Comparison of ENCODE assay signal across 12 cellular contexts in genomic region chr17:43015579-43015978, GRCh38. TPM values are rescaled to one million over a fixed set of nuclear protein-coding genes. Genes with fewer than 3 reads are reported as not detected.
DNase-seq lines count a peak whose midpoint lies in the region; ATAC-seq and TF ChIP-seq lines count a peak whose summit lies in the region.
"Had no signal": no experiment of that assay in that cellular context is flagged by ENCODE, and none has a peak within 500 bp of the region (broad histone marks: within the 10 kb centered on the region; RNA-seq: fewer than 3 reads in every experiment).

No MANE protein-coding gene starts in this region.

- H3K27ac Mint-ChIP-seq in T-helper 17 cell (peak overlapping the region; percentile 84), mesothelial cell of epicardium (peak overlapping the region; percentile 11)
- H3K27ac Mint-ChIP-seq: T-helper 1 cell treated with Interleukin-12 subunit alpha and Interleukin-12 subunit beta and Interleukin-4 antibody, amounts not matched to agents 30 μg/mL and 1 μg/mL, for 36 hours had no signal

- ATAC-seq in T-helper 17 cell = no peak
- peak; percentile 35 for ATAC-seq in esophagus mucosa
- no peak for ATAC-seq in GM21390 (IDR thresholded peaks at IDR 0.05; ENCODE audit: unreplicated experiment)

- peaks cover 2% of the 10 kb centered on the region for H3K36me3 Mint-ChIP-seq in T-helper 17 cell (ENCODE audit: low read depth)
- peaks cover 7% of the 10 kb centered on the region for H3K36me3 Mint-ChIP-seq in mesothelial cell of epicardium

- H3K27me3 ChIP-seq in thyroid gland = no peaks in the 10 kb centered on the region

- WGBS in thyroid gland, 2 donors = 66 to 75% methylated on average over 8 to 9 of the region's 9 CpGs

- H3K4me1 ChIP-seq in thyroid gland = peaks cover 0 to 50% of the 10 kb centered on the region in 2 donors

- no peak for DNase-seq in T-helper 17 cell
- no peak for DNase-seq in mesothelial cell of epicardium (ENCODE audit: low spot score in 2 of 2, unreplicated experiment in 2 of 2)
- peak; percentile 25 to 33 for DNase-seq in thyroid gland
- no peak for DNase-seq in inferior parietal cortex (ENCODE audit: extremely low spot score)
- DNase-seq in islet precursor cell = no peak
- no peak for DNase-seq in activated CD4-positive, alpha-beta T cell treated with anti-CD3 and anti-CD28 coated beads, Interleukin-2, amount 50 U/mL, for 4 hours
- DNase-seq: activated CD8-positive, alpha-beta memory T cell treated with anti-CD3 and anti-CD28 coated beads, Interleukin-2, amount 50 U/mL, for 4 hours; NCI-H1417 treated with DMSO at 0.1 percent for 48 hours had no signal

- no peak overlapping the region for H3K4me3 ChIP-seq in thyroid gland (replicated peaks in 1 of 3)

- TF ChIP-seq CTCF in mesothelial cell of epicardium (IDR thresholded peaks at IDR 0.05; ENCODE audit: unreplicated experiment) = no peak
- no peak for TF ChIP-seq CTCF in thyroid gland (IDR thresholded peaks at IDR 0.05)

- H3K36me3 ChIP-seq in thyroid gland = peaks cover 11 to 37% of the 10 kb centered on the region in 2 donors

- H3K4me1 Mint-ChIP-seq in T-helper 17 cell = peaks cover 27% of the 10 kb centered on the region
- H3K4me1 Mint-ChIP-seq in mesothelial cell of epicardium = peaks cover 25% of the 10 kb centered on the region

- no peaks in the 10 kb centered on the region for H3K9me3 Mint-ChIP-seq in mesothelial cell of epicardium
- H3K9me3 Mint-ChIP-seq: stimulated activated naive CD8-positive, alpha-beta T cell treated with anti-CD3 and anti-CD28 coated beads, Interleukin-15, Interleukin-2, amounts not matched to agents 100 ng/mL and 50 ng/mL, for 24 hours; T-helper 1 cell treated with Interleukin-12 subunit alpha and Interleukin-12 subunit beta and Interleukin-4 antibody, amounts not matched to agents 30 μg/mL and 1 μg/mL, for 36 hours had no signal

- H3K27ac ChIP-seq in thyroid gland = peak overlapping the region in 2 of 3 donors; percentile 49 to 64

- no peak overlapping the region for H3K4me3 Mint-ChIP-seq in T-helper 17 cell
- no peak overlapping the region for H3K4me3 Mint-ChIP-seq in mesothelial cell of epicardium
- H3K4me3 Mint-ChIP-seq: stimulated activated naive CD8-positive, alpha-beta T cell treated with anti-CD3 and anti-CD28 coated beads, Interleukin-15, Interleukin-2, amounts not matched to agents 100 ng/mL and 50 ng/mL, for 24 hours; T-helper 1 cell treated with Interleukin-12 subunit alpha and Interleukin-12 subunit beta and Interleukin-4 antibody, amounts not matched to agents 30 μg/mL and 1 μg/mL, for 36 hours had no signal

- no peaks in the 10 kb centered on the region for H3K27me3 Mint-ChIP-seq in T-helper 17 cell
- H3K27me3 Mint-ChIP-seq in mesothelial cell of epicardium (ENCODE audit: low read depth) = no peaks in the 10 kb centered on the region
- H3K27me3 Mint-ChIP-seq: stimulated activated naive CD8-positive, alpha-beta T cell treated with anti-CD3 and anti-CD28 coated beads, Interleukin-15, Interleukin-2, amounts not matched to agents 100 ng/mL and 50 ng/mL, for 24 hours had no signal

- no peak for TF ChIP-seq POLR2A in thyroid gland (IDR thresholded peaks at IDR 0.05)

- intact Hi-C loops in thyroid gland (cut with DNase I) = loop anchor here (10.0 kb wide), 1 partner anchor 299 kb away; no protein-coding TSS in a partner anchor

- H3K9me3 ChIP-seq in T-helper 17 cell (ENCODE audit: control insufficient read depth, low read length, poor library complexity, severe bottlenecking) = no peaks in the 10 kb centered on the region
- H3K9me3 ChIP-seq in thyroid gland = no peaks in the 10 kb centered on the region

RNA-seq across cellular contexts. Expression of gene VAT1, which starts 6.6 kb away (rescaled TPM):
- total RNA-seq in T-helper 17 cell (10 to 100 TPM; 26.0 to 29.3 TPM), esophagus mucosa (83.5 TPM), mesothelial cell of epicardium (211 to 222 TPM (median 211 TPM) in 3 replicates), thyroid gland (100 to 1,000 TPM; 118 to 153 (median 131) TPM)

RNA-seq across cellular contexts. Expression of gene IFI35, which starts 9.0 kb away (rescaled TPM):
- total RNA-seq in T-helper 17 cell = 10 to 100 TPM; 23.1 to 23.8 TPM
- 7.7 TPM for total RNA-seq in esophagus mucosa
- total RNA-seq in mesothelial cell of epicardium = 5.6 to 6.3 TPM (median 5.9 TPM) in 3 replicates
- 10 to 100 TPM; 23.9 to 43.9 (median 35.8) TPM for total RNA-seq in thyroid gland

RNA-seq across cellular contexts. Expression of gene RND2, which starts 9.5 kb away (rescaled TPM):
- total RNA-seq in T-helper 17 cell (1 to 10 TPM in 1 of 2 donors, under 1 TPM in 1; 0.12 to 1.1 TPM), esophagus mucosa (0.16 TPM), mesothelial cell of epicardium (7.6 to 8.7 TPM (median 8.7 TPM) in 3 replicates), thyroid gland (10 to 100 TPM in 2 of 4 donors, 1 to 10 TPM in 2; 5.2 to 14.8 (median 10.3) TPM)

RNA-seq across cellular contexts. Expression of gene RPL27, which starts 17.4 kb away (rescaled TPM):
- 1,000 to 10,000 TPM; 1,342 to 1,395 TPM for total RNA-seq in T-helper 17 cell
- total RNA-seq in esophagus mucosa = 1,265 TPM
- total RNA-seq in mesothelial cell of epicardium = 1,019 to 1,067 TPM (median 1,060 TPM) in 3 replicates
- total RNA-seq in thyroid gland = 1,000 to 10,000 TPM in 2 of 4 donors, 100 to 1,000 TPM in 2; 425 to 1,406 (median 814) TPM

RNA-seq across cellular contexts. Expression of gene RUNDC1, which starts 35.2 kb away (rescaled TPM):
- total RNA-seq in T-helper 17 cell = 10 to 100 TPM; 15.6 to 16.6 TPM
- 5.8 TPM for total RNA-seq in esophagus mucosa
- total RNA-seq in mesothelial cell of epicardium = 13.1 to 13.9 TPM (median 13.2 TPM) in 3 replicates
- total RNA-seq in thyroid gland = 10 to 100 TPM; 25.8 to 31.9 (median 28.4) TPM

Comparison
In these comparisons a context has a peak if more than half of its experiments do, and no peak if none do; other contexts are left out.
1. DNase-seq: peak in thyroid gland (2 of 2); none in T-helper 17 cell (0 of 3), mesothelial cell of epicardium (0 of 2), inferior parietal cortex (single experiment), islet precursor cell (single experiment) and activated CD4-positive, alpha-beta T cell treated with anti-CD3 and anti-CD28 coated beads, Interleukin-2, amount 50 U/mL, for 4 hours (0 of 2).